Comparison of ENCODE assay signal across 21 cellular contexts in the genomic region with DNA sequence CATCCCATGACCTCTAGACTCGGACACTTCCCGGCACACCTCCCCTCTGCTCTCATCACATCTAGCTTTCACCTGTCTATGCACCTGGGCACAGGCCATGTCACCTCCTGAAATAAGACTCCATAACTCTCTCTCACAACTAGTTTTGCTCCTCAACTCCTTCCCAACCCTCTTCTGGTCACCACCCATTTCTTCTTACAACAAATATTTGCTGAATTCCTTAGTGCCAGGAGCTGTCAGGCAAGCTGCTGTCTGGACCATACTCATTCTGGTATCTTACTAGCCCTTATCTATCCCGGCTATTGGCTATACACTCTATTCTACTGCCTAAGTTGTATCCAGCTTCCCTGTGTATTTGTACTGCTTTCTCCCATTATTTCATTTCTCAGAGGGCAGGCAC. TPM values are rescaled to one million over a fixed set of nuclear protein-coding genes. Genes with fewer than 3 reads are reported as not detected.
DNase-seq lines count a peak whose midpoint lies in the region; ATAC-seq and TF ChIP-seq lines count a peak whose summit lies in the region.
"Had no signal": no experiment of that assay in that cellular context is flagged by ENCODE, and none has a peak within 500 bp of the region (broad histone marks: within the 10 kb centered on the region; RNA-seq: fewer than 3 reads in every experiment).

No MANE protein-coding gene starts in this region.

- H3K27me3 Mint-ChIP-seq in MCF 10A (ENCODE audit: insufficient read depth, unreplicated experiment) (no peaks in the 10 kb centered on the region), type B pancreatic cell (no peaks in the 10 kb centered on the region)

- H3K4me3 ChIP-seq in hepatocyte (no peak overlapping the region), A673 (ENCODE audit: low read depth, low read length, poor library complexity, severe bottlenecking) (no peak overlapping the region)
- H3K4me3 ChIP-seq: BLaER1 treated with 17β-estradiol and CSF1 and Interleukin-3, amounts not matched to agents 10 nM and 100 nM had no signal

- H3K9me3 ChIP-seq in hepatocyte (ENCODE audit: low read depth) = no peaks in the 10 kb centered on the region
- no peaks in the 10 kb centered on the region for H3K9me3 ChIP-seq in A673 (ENCODE audit: low read depth, low read length, poor library complexity, severe bottlenecking)
- H3K9me3 ChIP-seq: BE2C; BLaER1 treated with 17β-estradiol and CSF1 and Interleukin-3, amounts not matched to agents 10 nM and 100 nM had no signal

- H3K9me3 Mint-ChIP-seq in MCF 10A (ENCODE audit: unreplicated experiment) = no peaks in the 10 kb centered on the region
- H3K9me3 Mint-ChIP-seq in type B pancreatic cell = no peaks in the 10 kb centered on the region
- no peaks in the 10 kb centered on the region for H3K9me3 Mint-ChIP-seq in stimulated activated effector memory CD8-positive, alpha-beta T cell treated with anti-CD3 and anti-CD28 coated beads, Interleukin-12 subunit alpha, Interleukin-12 subunit beta, amount 100 ng/mL, for 72 hours
- H3K9me3 Mint-ChIP-seq: CD14-positive monocyte; CD4-positive, alpha-beta T cell; CD8-positive, alpha-beta memory T cell had no signal

- peak overlapping the region; percentile 34 for H3K27ac ChIP-seq in hepatocyte
- no peak overlapping the region for H3K27ac ChIP-seq in A673 (ENCODE audit: low read depth, low read length, poor library complexity, severe bottlenecking)
- H3K27ac ChIP-seq: 22Rv1; BLaER1 treated with 17β-estradiol and CSF1 and Interleukin-3, amounts not matched to agents 10 nM and 100 nM had no signal

- H3K4me3 Mint-ChIP-seq in MCF 10A (ENCODE audit: unreplicated experiment) = no peak overlapping the region
- no peak overlapping the region for H3K4me3 Mint-ChIP-seq in type B pancreatic cell
- H3K4me3 Mint-ChIP-seq in stimulated activated effector memory CD8-positive, alpha-beta T cell treated with anti-CD3 and anti-CD28 coated beads, Interleukin-12 subunit alpha, Interleukin-12 subunit beta, amount 100 ng/mL, for 72 hours = no peak overlapping the region
- H3K4me3 Mint-ChIP-seq: CD14-positive monocyte; CD4-positive, alpha-beta T cell; CD8-positive, alpha-beta memory T cell had no signal

- H3K4me1 ChIP-seq in hepatocyte (ENCODE audit: insufficient read depth) (peaks cover 20% of the 10 kb centered on the region), A673 (ENCODE audit: insufficient read depth, low read length, poor library complexity, severe bottlenecking) (no peaks in the 10 kb centered on the region)
- H3K4me1 ChIP-seq: BE2C had no signal

- peak; percentile 51 to 60 for DNase-seq in T47D (ENCODE audit: low read depth in 1 of 2, low spot score in 1 of 2)
- no peak for DNase-seq in MCF 10A (ENCODE audit: unreplicated experiment)
- no peak for DNase-seq in hepatocyte (ENCODE audit: low spot score)
- DNase-seq in type B pancreatic cell (ENCODE audit: extremely low spot score, unreplicated experiment) = no peak
- no peak for DNase-seq in stimulated activated effector memory CD8-positive, alpha-beta T cell treated with anti-CD3 and anti-CD28 coated beads, Interleukin-12 subunit alpha, Interleukin-12 subunit beta, amount 100 ng/mL, for 72 hours (ENCODE audit: low spot score in 2 of 2)
- no peak for DNase-seq in A673 (ENCODE audit: low spot score)
- DNase-seq: ACHN; BE2C; Calu3; CD4-positive, alpha-beta T cell; CD8-positive, alpha-beta memory T cell; DMS53; DMS79 treated with DMSO at 0.1 percent for 48 hours; GF-D8; GOT3; H7 had no signal

- H3K27ac Mint-ChIP-seq in MCF 10A (ENCODE audit: low read depth, unreplicated experiment) (no peak overlapping the region), type B pancreatic cell (peak overlapping the region; percentile 46)
- H3K27ac Mint-ChIP-seq in stimulated activated effector memory CD8-positive, alpha-beta T cell treated with anti-CD3 and anti-CD28 coated beads, Interleukin-12 subunit alpha, Interleukin-12 subunit beta, amount 100 ng/mL, for 72 hours = no peak overlapping the region
- H3K27ac Mint-ChIP-seq: CD4-positive, alpha-beta T cell had no signal

- ATAC-seq in stimulated activated effector memory CD8-positive, alpha-beta T cell treated with anti-CD3 and anti-CD28 coated beads, Interleukin-12 subunit alpha, Interleukin-12 subunit beta, amount 100 ng/mL, for 72 hours = no peak

- TF ChIP-seq CTCF in MCF 10A (IDR thresholded peaks at IDR 0.05; ENCODE audit: unreplicated experiment) (no peak), hepatocyte (IDR thresholded peaks at IDR 0.05; ENCODE audit: poor library complexity) (no peak), type B pancreatic cell (conservative IDR thresholded peaks at IDR 0.05) (no peak), A673 (conservative IDR thresholded peaks at IDR 0.05; ENCODE audit: low read depth, low read length) (no peak)

- H3K4me1 Mint-ChIP-seq in MCF 10A (ENCODE audit: insufficient read depth, unreplicated experiment) = no peaks in the 10 kb centered on the region
- H3K4me1 Mint-ChIP-seq in type B pancreatic cell (ENCODE audit: unreplicated experiment) = no peaks in the 10 kb centered on the region
- H3K4me1 Mint-ChIP-seq in stimulated activated effector memory CD8-positive, alpha-beta T cell treated with anti-CD3 and anti-CD28 coated beads, Interleukin-12 subunit alpha, Interleukin-12 subunit beta, amount 100 ng/mL, for 72 hours = peaks cover 1% of the 10 kb centered on the region

- no peaks in the 10 kb centered on the region for H3K9me2 ChIP-seq in hepatocyte (replicated peaks; ENCODE audit: insufficient read depth)

- H2AFZ ChIP-seq in hepatocyte = no peak overlapping the region

- H3K27me3 ChIP-seq in hepatocyte (no peaks in the 10 kb centered on the region), A673 (replicated peaks; ENCODE audit: insufficient read depth, low read depth, low read length, poor library complexity) (no peaks in the 10 kb centered on the region)
- H3K27me3 ChIP-seq: BE2C; BLaER1 treated with 17β-estradiol and CSF1 and Interleukin-3, amounts not matched to agents 10 nM and 100 nM had no signal

- no peaks in the 10 kb centered on the region for H4K20me1 ChIP-seq in hepatocyte (ENCODE audit: insufficient read depth, poor library complexity, severe bottlenecking)
- H4K20me1 ChIP-seq: BLaER1 treated with 17β-estradiol and CSF1 and Interleukin-3, amounts not matched to agents 10 nM and 100 nM had no signal

- intact Hi-C loops in MCF 10A (cut with micrococcal nuclease) = loop anchor here (10.0 kb wide), 1 partner anchor 95 kb away; no protein-coding TSS in a partner anchor
- intact Hi-C loops in A673 (cut with micrococcal nuclease; ENCODE audit: unreplicated experiment) = no loop called here

- no TSS peak for BruUV-seq in MCF 10A (replicated peaks; lab: Mats Ljungman, UMichigan)
- no TSS peak for BruUV-seq in A673 (replicated peaks; lab: Mats Ljungman, UMichigan)

- POLR2A ChIA-PET in MCF 10A (lab: Yijun Ruan, JAX) = interaction anchor here (0.7 kb wide), 1 partner anchor 168 kb away, joined by 3 read pairs; no protein-coding TSS in a partner anchor
- POLR2A ChIA-PET in A673 (lab: Charles Lee; ENCODE audit: low non-redundant PET) = no interaction called here

- WGBS in hepatocyte (ENCODE audit: low lambda C conversion rate, missing lambda C conversion rate) = 77% methylated on average over 3 of the region's 3 CpGs

- in situ Hi-C loops in T47D (cut with HindIII; ENCODE audit: low pct_unique_long_range_greater_than_20kb, low sequenced_read_pairs) = no loop called here

- no peaks in the 10 kb centered on the region for H3K36me3 ChIP-seq in hepatocyte (replicated peaks; ENCODE audit: insufficient read depth, low read depth)
- no peaks in the 10 kb centered on the region for H3K36me3 ChIP-seq in A673 (ENCODE audit: insufficient read depth, low read length, poor library complexity, severe bottlenecking)

- CTCF ChIA-PET in MCF 10A (lab: Yijun Ruan, JAX) = interaction anchor here (0.6 to 2.5 kb wide), 5 partner anchors 11 to 90 kb away, joined by 3 to 10 read pairs (median 3); no protein-coding TSS in a partner anchor
- CTCF ChIA-PET in A673 (lab: Charles Lee) = interaction anchor here (1.2 kb wide), 1 partner anchor 280 kb away, joined by 3 read pairs; no protein-coding TSS in a partner anchor

- no peak overlapping the region for H3K4me2 ChIP-seq in hepatocyte
- H3K4me2 ChIP-seq: BLaER1 treated with 17β-estradiol and CSF1 and Interleukin-3, amounts not matched to agents 10 nM and 100 nM had no signal

- no peaks in the 10 kb centered on the region for H3K79me2 ChIP-seq in hepatocyte

- H3K36me3 Mint-ChIP-seq in MCF 10A (ENCODE audit: insufficient read depth, unreplicated experiment) (peaks cover 26% of the 10 kb centered on the region), type B pancreatic cell (peaks cover 32% of the 10 kb centered on the region)
- H3K36me3 Mint-ChIP-seq in stimulated activated effector memory CD8-positive, alpha-beta T cell treated with anti-CD3 and anti-CD28 coated beads, Interleukin-12 subunit alpha, Interleukin-12 subunit beta, amount 100 ng/mL, for 72 hours = no peaks in the 10 kb centered on the region
- H3K36me3 Mint-ChIP-seq: CD8-positive, alpha-beta memory T cell had no signal

RNA-seq across cellular contexts. Expression of a gene that starts 49.1 kb away (rescaled TPM):
- total RNA-seq in MCF 10A (2022) = not detected in 2 replicates
- total RNA-seq in hepatocyte = not detected in 2 replicates
- polyA plus RNA-seq in hepatocyte = not detected in 2 replicates
- total RNA-seq in type B pancreatic cell (ENCODE audit: low replicate concordance) = 0.58 TPM in 1 of 2 replicates, not detected in the other
- total RNA-seq in A673 (2021) = not detected in 2 replicates
- total RNA-seq: Calu3; CD4-positive, alpha-beta T cell; CD8-positive, alpha-beta memory T cell; Daoy; G401; H7 had no signal
- polyA plus RNA-seq: CD14-positive monocyte; CD8-positive, alpha-beta memory T cell had no signal

Comparison
In these comparisons a context has a peak if more than half of its experiments do, and no peak if none do; other contexts are left out.
1. DNase-seq: peak in T47D (2 of 2); none in MCF 10A (single experiment), hepatocyte (single experiment), type B pancreatic cell (single experiment), stimulated activated effector memory CD8-positive, alpha-beta T cell treated with anti-CD3 and anti-CD28 coated beads, Interleukin-12 subunit alpha, Interleukin-12 subunit beta, amount 100 ng/mL, for 72 hours (0 of 2) and A673 (single experiment).